25 cellular contexts compared by ENCODE assay signal in the genomic region with DNA sequence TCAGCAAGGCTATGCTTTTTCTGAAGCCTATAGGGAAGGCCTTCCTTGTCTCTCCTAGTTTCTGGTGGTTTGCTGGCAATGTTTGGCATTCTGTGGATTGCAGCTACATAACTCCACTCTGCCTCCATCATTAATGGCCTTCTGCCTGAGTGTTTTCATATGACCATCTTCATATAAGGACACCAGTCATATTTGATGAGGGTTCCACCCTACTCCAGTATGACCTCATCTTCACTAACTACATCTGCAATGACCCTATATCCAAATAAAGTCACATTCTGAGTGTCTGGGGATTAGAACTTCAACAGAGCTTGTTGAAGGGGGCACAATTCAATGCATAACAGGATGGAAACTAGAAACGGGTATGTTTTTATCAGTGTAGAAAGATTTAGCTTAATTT. TPM values are rescaled to one million over a fixed set of nuclear protein-coding genes. Genes with fewer than 3 reads are reported as not detected.
DNase-seq lines count a peak whose midpoint lies in the region; ATAC-seq and TF ChIP-seq lines count a peak whose summit lies in the region.
"Had no signal": no experiment of that assay in that cellular context is flagged by ENCODE, and none has a peak within 500 bp of the region (broad histone marks: within the 10 kb centered on the region; RNA-seq: fewer than 3 reads in every experiment).

No MANE protein-coding gene starts in this region.

- H3K9me3 ChIP-seq in left ventricle myocardium inferior (replicated peaks): no peaks in the 10 kb centered on the region
- H3K9me3 ChIP-seq in right cardiac atrium (ENCODE audit: control insufficient read depth, low read length): no peaks in the 10 kb centered on the region
- no peaks in the 10 kb centered on the region for H3K9me3 ChIP-seq in esophagus muscularis mucosa
- H3K9me3 ChIP-seq in vagina: no peaks in the 10 kb centered on the region
- H3K9me3 ChIP-seq: adrenal gland; BLaER1 treated with 17β-estradiol and CSF1 and Interleukin-3, amounts not matched to agents 10 nM and 100 nM; pancreas; SJCRH30 had no signal

- no peak for ATAC-seq in right cardiac atrium
- ATAC-seq: GM12878; natural killer cell; pancreas; sciatic nerve; stimulated activated naive CD8-positive, alpha-beta T cell treated with anti-CD3 and anti-CD28 coated beads, Interleukin-15, amount 100 ng/mL, for 72 hours had no signal

- H3K4me1 Mint-ChIP-seq in osteocyte (ENCODE audit: unreplicated experiment): peaks cover 61% of the 10 kb centered on the region
- H3K4me1 Mint-ChIP-seq: immature natural killer cell; natural killer cell; stimulated activated naive CD8-positive, alpha-beta T cell treated with anti-CD3 and anti-CD28 coated beads, Interleukin-15, amount 100 ng/mL, for 72 hours had no signal

- H3K27me3 ChIP-seq in left ventricle myocardium inferior (ENCODE audit: low read depth) (no peaks in the 10 kb centered on the region), right cardiac atrium (ENCODE audit: control insufficient read depth, insufficient read depth) (no peaks in the 10 kb centered on the region), esophagus muscularis mucosa (no peaks in the 10 kb centered on the region), vagina (no peaks in the 10 kb centered on the region)
- H3K27me3 ChIP-seq: adrenal gland; BLaER1 treated with 17β-estradiol and CSF1 and Interleukin-3, amounts not matched to agents 10 nM and 100 nM; hepatocyte; pancreas; SJCRH30 had no signal

- H3K4me3 ChIP-seq in left ventricle myocardium inferior (no peak overlapping the region), right cardiac atrium (ENCODE audit: low read length) (no peak overlapping the region), esophagus muscularis mucosa (no peak overlapping the region), vagina (no peak overlapping the region)
- H3K4me3 ChIP-seq: adrenal gland; BLaER1 treated with 17β-estradiol and CSF1 and Interleukin-3, amounts not matched to agents 10 nM and 100 nM; GM12878; hepatocyte; pancreas; SJCRH30 had no signal

- intact Hi-C loops in left ventricle myocardium inferior (cut with micrococcal nuclease) (no loop called here), right cardiac atrium (cut with DNase I) (no loop called here), esophagus muscularis mucosa (cut with DNase I) (no loop called here), vagina (cut with DNase I) (no loop called here)

- no peaks in the 10 kb centered on the region for H3K9me3 Mint-ChIP-seq in osteocyte (ENCODE audit: unreplicated experiment)
- H3K9me3 Mint-ChIP-seq: activated T-cell treated with anti-CD3 and anti-CD28 coated beads, Interleukin-2, amount 50 U/mL, for 24 hours; immature natural killer cell; natural killer cell; stimulated activated naive CD8-positive, alpha-beta T cell treated with anti-CD3 and anti-CD28 coated beads, Interleukin-15, amount 100 ng/mL, for 72 hours; T-helper 1 cell treated with Interleukin-12 subunit alpha and Interleukin-12 subunit beta and Interleukin-4 antibody, amounts not matched to agents 30 μg/mL and 1 μg/mL, for 36 hours had no signal

- H3K27ac Mint-ChIP-seq in osteocyte (ENCODE audit: unreplicated experiment): peak overlapping the region; percentile 74
- H3K27ac Mint-ChIP-seq: activated T-cell treated with anti-CD3 and anti-CD28 coated beads, Interleukin-2, amount 50 U/mL, for 24 hours; immature natural killer cell; natural killer cell; stimulated activated naive CD8-positive, alpha-beta T cell treated with anti-CD3 and anti-CD28 coated beads, Interleukin-15, amount 100 ng/mL, for 72 hours; T-helper 1 cell treated with Interleukin-12 subunit alpha and Interleukin-12 subunit beta and Interleukin-4 antibody, amounts not matched to agents 30 μg/mL and 1 μg/mL, for 36 hours had no signal

- TF ChIP-seq CTCF in left ventricle myocardium inferior (IDR thresholded peaks at IDR 0.05; ENCODE audit: borderline replicate concordance) (no peak), esophagus muscularis mucosa (IDR thresholded peaks at IDR 0.05) (no peak), osteocyte (IDR thresholded peaks at IDR 0.05) (no peak), vagina (IDR thresholded peaks at IDR 0.05) (no peak)

- H3K36me3 ChIP-seq in left ventricle myocardium inferior (peaks cover 51% of the 10 kb centered on the region), esophagus muscularis mucosa (peaks cover 0 to 48% (median 16%) of the 10 kb centered on the region in 4 donors), vagina (peaks cover 0 to 10% of the 10 kb centered on the region in 2 donors)
- H3K36me3 ChIP-seq: adrenal gland; BLaER1 treated with 17β-estradiol and CSF1 and Interleukin-3, amounts not matched to agents 10 nM and 100 nM; pancreas had no signal

- H3K4me1 ChIP-seq in left ventricle myocardium inferior (peaks cover 100% of the 10 kb centered on the region), right cardiac atrium (ENCODE audit: control insufficient read depth, insufficient read depth, low read length) (peaks cover 26% of the 10 kb centered on the region), esophagus muscularis mucosa (peaks cover 79 to 96% (median 82%) of the 10 kb centered on the region in 4 donors), vagina (peaks cover 76% of the 10 kb centered on the region)
- H3K4me1 ChIP-seq: adrenal gland; BLaER1 treated with 17β-estradiol and CSF1 and Interleukin-3, amounts not matched to agents 10 nM and 100 nM; pancreas; SJCRH30 had no signal

- peaks cover 54% of the 10 kb centered on the region for H3K36me3 Mint-ChIP-seq in osteocyte (ENCODE audit: unreplicated experiment)
- H3K36me3 Mint-ChIP-seq: immature natural killer cell, natural killer cell had no signal

- no peak for TF ChIP-seq EP300 in esophagus muscularis mucosa (IDR thresholded peaks at IDR 0.05)

- H3K4me3 Mint-ChIP-seq in osteocyte (ENCODE audit: unreplicated experiment): no peak overlapping the region
- H3K4me3 Mint-ChIP-seq: activated T-cell treated with anti-CD3 and anti-CD28 coated beads, Interleukin-2, amount 50 U/mL, for 24 hours; immature natural killer cell; natural killer cell; stimulated activated naive CD8-positive, alpha-beta T cell treated with anti-CD3 and anti-CD28 coated beads, Interleukin-15, amount 100 ng/mL, for 72 hours; T-helper 1 cell treated with Interleukin-12 subunit alpha and Interleukin-12 subunit beta and Interleukin-4 antibody, amounts not matched to agents 30 μg/mL and 1 μg/mL, for 36 hours had no signal

- H3K27me3 Mint-ChIP-seq in osteocyte (ENCODE audit: unreplicated experiment): no peaks in the 10 kb centered on the region

- peak overlapping the region; percentile 84 for H3K27ac ChIP-seq in left ventricle myocardium inferior (replicated peaks)
- no peak overlapping the region for H3K27ac ChIP-seq in right cardiac atrium (ENCODE audit: low read length)
- peak overlapping the region; percentile 37 to 63 (median 56) for H3K27ac ChIP-seq in esophagus muscularis mucosa (replicated peaks in 1 of 4)
- H3K27ac ChIP-seq in vagina: peak overlapping the region; percentile 9
- H3K27ac ChIP-seq: adrenal gland; BLaER1 treated with 17β-estradiol and CSF1 and Interleukin-3, amounts not matched to agents 10 nM and 100 nM; hepatocyte; KMS-11; pancreas; SJCRH30 had no signal

- no peak for DNase-seq in left ventricle myocardium inferior
- DNase-seq in right cardiac atrium: no peak
- DNase-seq in esophagus muscularis mucosa (ENCODE audit: extremely low spot score): no peak
- DNase-seq in osteocyte (ENCODE audit: extremely low spot score, unreplicated experiment): no peak
- DNase-seq in vagina (ENCODE audit: extremely low spot score in 2 of 2): no peak
- no peak for DNase-seq in activated gamma-delta T cell (lab: John Stamatoyannopoulos, UW)
- DNase-seq in NK-92 treated with Interleukin-12 subunit alpha and Interleukin-12 subunit beta, amount 100 ng/mL, for 24 hours (lab: John Stamatoyannopoulos, UW): no peak
- no peak for DNase-seq in NOMO-1 treated with DMSO at 0.1 percent for 48 hours (lab: John Stamatoyannopoulos, UW; ENCODE audit: unreplicated experiment)
- DNase-seq: ACHN; activated T-cell treated with anti-CD3 and anti-CD28 coated beads, Interleukin-2, amount 50 U/mL, for 24 hours; adrenal gland; Calu3; DND-41; immature natural killer cell; natural killer cell; NCI-H1436; pancreas; SJCRH30; stimulated activated naive CD8-positive, alpha-beta T cell treated with anti-CD3 and anti-CD28 coated beads, Interleukin-15, amount 100 ng/mL, for 72 hours had no signal

- no peak for TF ChIP-seq POLR2A in esophagus muscularis mucosa (IDR thresholded peaks at IDR 0.05; ENCODE audit: low read depth)
- TF ChIP-seq POLR2A in vagina (IDR thresholded peaks at IDR 0.05): no peak

- WGBS in right cardiac atrium: 49% methylated on average over 1 of the region's 1 CpG
- WGBS in esophagus muscularis mucosa: 63% methylated on average over 1 of the region's 1 CpG

RNA-seq across cellular contexts. Expression of a gene that starts 22.1 kb away (rescaled TPM):
- 266 TPM for total RNA-seq in left ventricle myocardium inferior
- total RNA-seq in right cardiac atrium: 100 to 1,000 TPM; 298 to 502 (median 380) TPM
- 269 TPM for polyA plus RNA-seq in right cardiac atrium
- total RNA-seq in esophagus muscularis mucosa: 100 to 1,000 TPM; 434 to 638 (median 591) TPM
- total RNA-seq in osteocyte: 492 and 502 TPM in 2 replicates
- total RNA-seq in vagina: 162 TPM
- total RNA-seq: natural killer cell had no signal

RNA-seq across cellular contexts. Expression of a gene that starts 47.4 kb away (rescaled TPM):
- total RNA-seq in left ventricle myocardium inferior (196 TPM), right cardiac atrium (100 to 1,000 TPM; 179 to 233 (median 200) TPM), esophagus muscularis mucosa (100 to 1,000 TPM; 125 to 148 (median 129) TPM), osteocyte (81.6 and 86.8 TPM in 2 replicates), vagina (42.5 TPM)
- polyA plus RNA-seq in right cardiac atrium: 136 TPM
- polyA plus RNA-seq: immature natural killer cell had no signal
